1 cellular context compared by ENCODE assay signal in the genomic region with DNA sequence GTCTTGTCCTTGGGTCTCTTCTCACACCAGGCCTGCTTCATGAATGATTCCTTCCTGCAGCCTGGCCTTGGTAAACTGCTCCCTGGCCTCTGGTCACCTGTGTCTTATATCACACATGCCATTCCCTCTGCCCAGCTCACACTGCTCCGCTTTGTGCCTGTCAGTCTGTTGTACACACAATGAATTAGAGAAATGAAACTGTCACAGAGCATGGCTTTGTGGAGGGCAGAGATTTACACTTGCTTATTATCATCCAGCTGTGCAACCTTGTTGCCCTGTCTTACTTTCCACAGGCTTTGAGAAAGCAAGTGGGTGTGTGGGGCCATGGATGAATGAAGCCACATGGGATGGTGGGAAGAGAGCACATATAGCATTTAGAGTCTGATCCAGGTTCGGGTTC.
TF ChIP-seq lines count a peak whose summit lies in the region.

No MANE protein-coding gene starts in this region.

TF ChIP-seq in SK-N-SH, 30 proteins besides CTCF, POLR2A, EP300 and RAD21 (continued from another document):
- TF ChIP-seq, protein P1, sequence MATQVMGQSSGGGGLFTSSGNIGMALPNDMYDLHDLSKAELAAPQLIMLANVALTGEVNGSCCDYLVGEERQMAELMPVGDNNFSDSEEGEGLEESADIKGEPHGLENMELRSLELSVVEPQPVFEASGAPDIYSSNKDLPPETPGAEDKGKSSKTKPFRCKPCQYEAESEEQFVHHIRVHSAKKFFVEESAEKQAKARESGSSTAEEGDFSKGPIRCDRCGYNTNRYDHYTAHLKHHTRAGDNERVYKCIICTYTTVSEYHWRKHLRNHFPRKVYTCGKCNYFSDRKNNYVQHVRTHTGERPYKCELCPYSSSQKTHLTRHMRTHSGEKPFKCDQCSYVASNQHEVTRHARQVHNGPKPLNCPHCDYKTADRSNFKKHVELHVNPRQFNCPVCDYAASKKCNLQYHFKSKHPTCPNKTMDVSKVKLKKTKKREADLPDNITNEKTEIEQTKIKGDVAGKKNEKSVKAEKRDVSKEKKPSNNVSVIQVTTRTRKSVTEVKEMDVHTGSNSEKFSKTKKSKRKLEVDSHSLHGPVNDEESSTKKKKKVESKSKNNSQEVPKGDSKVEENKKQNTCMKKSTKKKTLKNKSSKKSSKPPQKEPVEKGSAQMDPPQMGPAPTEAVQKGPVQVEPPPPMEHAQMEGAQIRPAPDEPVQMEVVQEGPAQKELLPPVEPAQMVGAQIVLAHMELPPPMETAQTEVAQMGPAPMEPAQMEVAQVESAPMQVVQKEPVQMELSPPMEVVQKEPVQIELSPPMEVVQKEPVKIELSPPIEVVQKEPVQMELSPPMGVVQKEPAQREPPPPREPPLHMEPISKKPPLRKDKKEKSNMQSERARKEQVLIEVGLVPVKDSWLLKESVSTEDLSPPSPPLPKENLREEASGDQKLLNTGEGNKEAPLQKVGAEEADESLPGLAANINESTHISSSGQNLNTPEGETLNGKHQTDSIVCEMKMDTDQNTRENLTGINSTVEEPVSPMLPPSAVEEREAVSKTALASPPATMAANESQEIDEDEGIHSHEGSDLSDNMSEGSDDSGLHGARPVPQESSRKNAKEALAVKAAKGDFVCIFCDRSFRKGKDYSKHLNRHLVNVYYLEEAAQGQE (IDR thresholded peaks at IDR 0.05; ENCODE audit: low read depth, low read length), result no peak
- TF ChIP-seq NRF1 (IDR thresholded peaks at IDR 0.05; ENCODE audit: low read depth, low read length), result no peak
- TF ChIP-seq FOXM1 (IDR thresholded peaks at IDR 0.05; ENCODE audit: low read depth), result no peak
- no peak for TF ChIP-seq GATA2 (CRISPR knock-in tag; IDR thresholded peaks at IDR 0.05)
- TF ChIP-seq RXRA (IDR thresholded peaks at IDR 0.05; ENCODE audit: borderline replicate concordance, low read depth), result no peak
- TF ChIP-seq MXI1 (IDR thresholded peaks at IDR 0.05; ENCODE audit: low read depth, low read length), result no peak
- TF ChIP-seq TCF12 (IDR thresholded peaks at IDR 0.05), result no peak
- no peak for TF ChIP-seq FOXJ3 (CRISPR knock-in tag; IDR thresholded peaks at IDR 0.05)
- no peak for TF ChIP-seq TAF1 (IDR thresholded peaks at IDR 0.05; ENCODE audit: borderline replicate concordance, low read depth, low read length)
